9 cellular contexts compared by ENCODE assay signal in the genomic region with DNA sequence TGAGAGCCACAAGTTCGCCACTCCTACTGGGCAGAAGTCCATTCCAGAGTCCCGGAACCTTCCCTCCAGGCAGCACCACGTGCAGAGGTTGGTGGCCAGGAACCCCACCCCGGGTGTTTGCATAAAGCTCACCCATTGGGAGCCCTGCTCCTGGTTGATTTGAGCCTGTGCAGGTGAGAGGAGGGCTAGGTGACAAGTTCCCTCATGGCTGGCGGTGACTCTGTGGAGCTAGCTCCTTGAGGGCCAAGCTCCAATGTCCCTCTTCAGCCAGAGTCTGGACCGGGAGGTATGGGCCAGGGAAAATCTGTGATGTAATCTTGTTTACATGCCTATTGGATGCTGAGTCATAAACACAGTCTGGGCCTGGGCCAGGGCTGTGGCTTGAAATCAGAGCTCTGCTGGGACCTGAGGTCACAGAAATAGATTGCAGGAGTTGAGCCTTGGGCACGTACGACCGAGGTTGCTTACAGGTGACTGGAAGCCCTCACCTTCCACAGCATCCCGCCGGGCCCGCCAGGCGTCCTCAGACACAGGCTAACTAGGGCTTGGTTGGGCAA.
A peak's percentile ranks its signal among the peaks of the same experiment; 100 is the strongest.
DNase-seq lines count a peak whose midpoint lies in the region; ATAC-seq, FAIRE-seq and TF ChIP-seq lines count a peak whose summit lies in the region.
"Had no signal": no experiment of that assay in that cellular context is flagged by ENCODE, and none has a peak within 500 bp of the region (broad histone marks: within the 10 kb centered on the region; RNA-seq: fewer than 3 reads in every experiment).

No MANE protein-coding gene starts in this region.

- no peak for TF ChIP-seq RAD21 in H1 (IDR thresholded peaks at IDR 0.05 in 1 of 2, conservative IDR thresholded peaks at IDR 0.05 in 1 of 2; ENCODE audit: low read depth in 2 of 2, low read length in 2 of 2)

- H3K9ac ChIP-seq in H1 (replicated peaks in 1 of 4; ENCODE audit: extremely low read depth in 1 of 4, low read depth in 3 of 4, low read length in 3 of 4): no peak overlapping the region

- H2AFZ ChIP-seq in H1 (ENCODE audit: low read length): 0 out of 2 replicates have a peak overlapping the region, but pooled peaks have one; percentile 16
- no peak overlapping the region for H2AFZ ChIP-seq in OCI-LY7 (ENCODE audit: low read length)

- H3K4me2 ChIP-seq in H1 (ENCODE audit: insufficient read depth in 1 of 2, low read depth in 2 of 2, low read length in 2 of 2) (no peak overlapping the region; a peak in 1 of 4 replicates), OCI-LY7 (ENCODE audit: low read length) (no peak overlapping the region)

- no peak overlapping the region for H3K14ac ChIP-seq in H1 (ENCODE audit: insufficient read length)

- peaks cover 13% of the 10 kb centered on the region for H3K4me1 Mint-ChIP-seq in Caco-2 (ENCODE audit: low read depth, unreplicated experiment)
- H3K4me1 Mint-ChIP-seq: activated B cell treated with CpG ODN at 0.5 μM for 24 hours had no signal

- FAIRE-seq in H1 (lab: Jason Lieb, UNC): no peak

- peak overlapping the region; percentile 86; the same call in 1 of the 2 replicates for H2BK5ac ChIP-seq in H1 (ENCODE audit: low read depth, low read length)

- peak overlapping the region; percentile 84 for H3K18ac ChIP-seq in H1 (ENCODE audit: extremely low read depth, low read length)

- H2BK15ac ChIP-seq in H1 (ENCODE audit: low read length): peak overlapping the region; percentile 53; the same call in 1 of the 2 replicates

- TF ChIP-seq CTCF in Caco-2 (IDR thresholded peaks at IDR 0.05; ENCODE audit: insufficient read depth in 1 of 2, low read depth in 1 of 2, low read length in 1 of 2, severe bottlenecking in 1 of 2, unreplicated experiment in 1 of 2) (no peak), H1 (IDR thresholded peaks at IDR 0.05; ENCODE audit: control extremely low read depth in 1 of 3, insufficient read depth in 1 of 3, low read depth in 1 of 3, low read length in 3 of 3) (no peak), OCI-LY7 (conservative IDR thresholded peaks at IDR 0.05; ENCODE audit: low read length) (no peak)

- H3K4ac ChIP-seq in H1 (replicated peaks; ENCODE audit: insufficient read length, low read depth, low read length): peak overlapping the region; percentile 82

- DNase-seq in Caco-2 (peak; percentile 23 to 54), NCI-H2196 treated with DMSO at 0.1 percent for 48 hours (lab: John Stamatoyannopoulos, UW; ENCODE audit: unreplicated experiment) (peak; percentile 17), H1 (ENCODE audit: low read depth in 1 of 2, low spot score in 2 of 2) (no peak), myocyte (ENCODE audit: low read depth) (peak; percentile 95), inferior parietal cortex (ENCODE audit: extremely low spot score) (no peak), OCI-LY7 (ENCODE audit: low spot score) (no peak)
- DNase-seq in activated CD8-positive, alpha-beta memory T cell treated with anti-CD3 and anti-CD28 coated beads, Interleukin-2, amount 50 U/mL, for 4 hours: no peak
- DNase-seq: activated B cell treated with CpG ODN at 0.5 μM for 24 hours had no signal

- H3K27me3 Mint-ChIP-seq in Caco-2 (ENCODE audit: insufficient read depth, unreplicated experiment): no peaks in the 10 kb centered on the region

- no peak for ATAC-seq in HG03139 (IDR thresholded peaks at IDR 0.05; ENCODE audit: unreplicated experiment)

- CTCF ChIA-PET in Caco-2 (lab: Charles Lee) (interaction anchor here (1.5 kb wide), 1 partner anchor 20 kb away, joined by 5 read pairs; no protein-coding TSS in a partner anchor), H1 (lab: Charles Lee; ENCODE audit: partially characterized antibody) (interaction anchor here (0.7 to 2.1 kb wide), 14 partner anchors 13 to 465 kb away, joined by 3 to 14 read pairs (median 4); no protein-coding TSS in a partner anchor), OCI-LY7 (lab: Charles Lee; ENCODE audit: unreplicated experiment) (no interaction called here)

- no peak overlapping the region for H3K27ac Mint-ChIP-seq in Caco-2 (ENCODE audit: unreplicated experiment)
- H3K27ac Mint-ChIP-seq: activated B cell treated with CpG ODN at 0.5 μM for 24 hours had no signal

- no peaks in the 10 kb centered on the region for H3K36me3 Mint-ChIP-seq in Caco-2 (ENCODE audit: insufficient read depth, unreplicated experiment)

- POLR2A ChIA-PET in Caco-2 (lab: Charles Lee): no interaction called here
- POLR2A ChIA-PET in H1 (lab: Charles Lee; ENCODE audit: partially characterized antibody): interaction anchor here (0.8 to 1.6 kb wide), 3 partner anchors 14 to 39 kb away, joined by 3 to 4 read pairs (median 3); no protein-coding TSS in a partner anchor
- POLR2A ChIA-PET in OCI-LY7 (lab: Charles Lee): interaction anchor here (0.6 to 0.8 kb wide), 2 partner anchors 125 to 1871 kb away, joined by 3 to 6 read pairs; no protein-coding TSS in a partner anchor

- H3K56ac ChIP-seq in H1 (replicated peaks; ENCODE audit: insufficient read length, low read depth, low read length): peak overlapping the region; percentile 17

- H3K4me1 ChIP-seq in Caco-2 (peaks cover 8% of the 10 kb centered on the region), H1 (replicated peaks in 1 of 4; ENCODE audit: control insufficient read depth in 3 of 4, insufficient read depth in 4 of 4, low read length in 3 of 4) (peaks cover 21 to 44% (median 37%) of the 10 kb centered on the region in 4 experiments), OCI-LY7 (ENCODE audit: insufficient read depth, low read length, poor library complexity, severe bottlenecking) (no peaks in the 10 kb centered on the region)

- intact Hi-C loops in Caco-2 (cut with micrococcal nuclease; ENCODE audit: unreplicated experiment) (no loop called here), OCI-LY7 (cut with micrococcal nuclease; ENCODE audit: unreplicated experiment) (no loop called here)

- no peaks in the 10 kb centered on the region for H4K20me1 ChIP-seq in H1 (replicated peaks in 1 of 2; ENCODE audit: control insufficient read depth in 1 of 2, insufficient read depth in 2 of 2, low read length in 2 of 2)
- no peaks in the 10 kb centered on the region for H4K20me1 ChIP-seq in OCI-LY7 (ENCODE audit: insufficient read depth, low read length)

- H4K91ac ChIP-seq in H1 (replicated peaks; ENCODE audit: insufficient read length, low read length): peak overlapping the region; percentile 92

- no peak overlapping the region for H3K4me3 Mint-ChIP-seq in Caco-2 (ENCODE audit: unreplicated experiment)
- H3K4me3 Mint-ChIP-seq: activated B cell treated with CpG ODN at 0.5 μM for 24 hours had no signal

- H3K27ac ChIP-seq in H1 (ENCODE audit: low read depth, low read length) (no peak overlapping the region), OCI-LY7 (ENCODE audit: low read depth, low read length, poor library complexity, severe bottlenecking) (no peak overlapping the region)

- no peaks in the 10 kb centered on the region for H3K36me3 ChIP-seq in Caco-2 (ENCODE audit: control insufficient read depth, insufficient read depth, low read length)
- no peaks in the 10 kb centered on the region for H3K36me3 ChIP-seq in H1 (ENCODE audit: control insufficient read depth in 2 of 4, insufficient read depth in 4 of 4, low read length in 3 of 4)
- H3K36me3 ChIP-seq in OCI-LY7 (ENCODE audit: insufficient read depth, low read length): no peaks in the 10 kb centered on the region

- H3K79me2 ChIP-seq in H1 (ENCODE audit: control insufficient read depth in 1 of 2, insufficient read depth in 2 of 2, low read length in 2 of 2): no peaks in the 10 kb centered on the region
- H3K79me2 ChIP-seq in OCI-LY7 (ENCODE audit: insufficient read depth, low read depth, low read length): no peaks in the 10 kb centered on the region

- no peak overlapping the region for H3K4me3 ChIP-seq in Caco-2 (ENCODE audit: low read depth, low read length)
- H3K4me3 ChIP-seq in H1 (ENCODE audit: extremely low read depth in 1 of 4, insufficient read depth in 2 of 4, low read depth in 3 of 4, low read length in 4 of 4): no peak overlapping the region
- no peak overlapping the region for H3K4me3 ChIP-seq in OCI-LY7 (ENCODE audit: low read depth, low read length, poor library complexity, severe bottlenecking)

- no peaks in the 10 kb centered on the region; the same call in 1 of the 2 replicates for H3K23me2 ChIP-seq in H1 (ENCODE audit: low read depth, low read length)

- 69% methylated on average over 13 of the region's 13 CpGs; no CpG with 5 or more reads in 1 of the 2 experiments for WGBS in H1 (ENCODE audit: extremely low coverage in 1 of 2, insufficient coverage in 1 of 2, insufficient read length in 1 of 2, insufficient replicate concordance in 2 of 2, low coverage in 1 of 2, low lambda C conversion rate in 2 of 2, missing lambda C conversion rate in 1 of 2), 2 experiments

- H3K23ac ChIP-seq in H1 (ENCODE audit: insufficient read length): no peak overlapping the region

- H2BK20ac ChIP-seq in H1 (ENCODE audit: low read length): peak overlapping the region; percentile 91

- no peaks in the 10 kb centered on the region for H3K27me3 ChIP-seq in Caco-2 (replicated peaks; ENCODE audit: control insufficient read depth, insufficient read depth, low read length)
- H3K27me3 ChIP-seq in H1 (replicated peaks in 1 of 4; ENCODE audit: control insufficient read depth in 3 of 4, extremely low read depth in 1 of 4, insufficient read depth in 3 of 4, low read length in 3 of 4): no peaks in the 10 kb centered on the region; a peak in 1 of 7 replicates

- H3K79me1 ChIP-seq in H1 (ENCODE audit: low read depth, low read length): no peaks in the 10 kb centered on the region

- no peak overlapping the region for H4K8ac ChIP-seq in H1 (ENCODE audit: extremely low read depth, insufficient read depth, low read length)

- no peaks in the 10 kb centered on the region for H3K9me2 ChIP-seq in OCI-LY7 (ENCODE audit: insufficient read depth, low read length)

- no peaks in the 10 kb centered on the region for H3K9me3 Mint-ChIP-seq in Caco-2 (ENCODE audit: unreplicated experiment)
- H3K9me3 Mint-ChIP-seq: activated B cell treated with CpG ODN at 0.5 μM for 24 hours had no signal

- H2AK5ac ChIP-seq in H1 (ENCODE audit: low read depth, low read length): no peak overlapping the region

- H2BK120ac ChIP-seq in H1 (replicated peaks; ENCODE audit: low read depth, low read length): peak overlapping the region; percentile 96

- BruUV-seq in Caco-2 (replicated peaks; lab: Mats Ljungman, UMichigan): no TSS peak
- no TSS peak for BruUV-seq in OCI-LY7 (replicated peaks; lab: Mats Ljungman, UMichigan)

- TF ChIP-seq EP300 in H1 (IDR thresholded peaks at IDR 0.05; ENCODE audit: borderline replicate concordance in 1 of 2, low read depth in 2 of 2, low read length in 2 of 2): no peak

- peaks cover 4% of the 10 kb centered on the region; the same call in 1 of the 2 replicates for H3K9me3 ChIP-seq in Caco-2
- no peaks in the 10 kb centered on the region for H3K9me3 ChIP-seq in H1 (ENCODE audit: insufficient read depth in 2 of 2, low read depth in 1 of 2, low read length in 1 of 2)
- H3K9me3 ChIP-seq in OCI-LY7 (ENCODE audit: low read length): no peaks in the 10 kb centered on the region

- peak overlapping the region; percentile 73 for H4K5ac ChIP-seq in H1 (ENCODE audit: insufficient read length, low read depth, low read length)

- peak overlapping the region; percentile 76 for H2BK12ac ChIP-seq in H1 (ENCODE audit: low read depth, low read length)

- TF ChIP-seq POLR2A in H1 (IDR thresholded peaks at IDR 0.05; ENCODE audit: control extremely low read depth in 1 of 2, low read depth in 2 of 2, low read length in 2 of 2): no peak

TF ChIP-seq in H1, 55 proteins besides CTCF, POLR2A, EP300 and RAD21 (continues in another document):
- no peak for TF ChIP-seq TAF7 (optimal IDR thresholded peaks at IDR 0.05; ENCODE audit: borderline replicate concordance, low read depth, low read length)

Comparison
In these comparisons a context has a peak if more than half of its experiments do, and no peak if none do; other contexts are left out.
1. DNase-seq: peak in Caco-2 (2 of 2), NCI-H2196 treated with DMSO at 0.1 percent for 48 hours (single experiment) and myocyte (single experiment); none in H1 (0 of 2), inferior parietal cortex (single experiment), OCI-LY7 (single experiment) and activated CD8-positive, alpha-beta memory T cell treated with anti-CD3 and anti-CD28 coated beads, Interleukin-2, amount 50 U/mL, for 4 hours (single experiment).